ENCODE assay signal across 6 cellular contexts in the genomic region with DNA sequence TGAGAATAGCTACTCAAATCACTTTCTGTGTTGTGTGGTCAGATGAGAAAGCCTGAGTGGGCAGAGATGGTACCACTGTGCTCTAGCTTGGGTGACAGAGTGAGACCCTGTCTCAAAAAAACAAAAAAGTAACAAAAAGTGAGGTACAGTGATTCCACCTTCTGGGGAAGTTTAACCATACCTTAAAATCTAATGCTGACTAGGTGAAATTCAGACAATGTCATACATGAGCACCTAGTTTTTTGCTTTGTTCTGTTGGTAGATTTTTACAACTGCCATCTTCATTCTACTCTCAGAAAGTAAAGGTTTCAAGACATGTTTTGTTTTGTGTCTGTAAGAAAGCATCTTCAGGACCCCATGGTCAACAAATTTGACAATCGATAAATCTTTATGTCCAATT.
"Had no signal": no experiment of that assay in that cellular context is flagged by ENCODE, and none has a peak within 500 bp of the region (broad histone marks: within the 10 kb centered on the region; RNA-seq: fewer than 3 reads in every experiment).

No MANE protein-coding gene starts in this region.

- H3K27ac Mint-ChIP-seq: IgD-negative memory B cell had no signal

- H3K4me3 Mint-ChIP-seq: H9, IgD-negative memory B cell had no signal

- H3K9me3 Mint-ChIP-seq: H9 had no signal

- H3K27me3 Mint-ChIP-seq: IgD-negative memory B cell had no signal

- H3K27ac ChIP-seq: GM23248 had no signal

- H2AFZ ChIP-seq: GM23248 had no signal

- H3K9ac ChIP-seq: GM23248 had no signal

- H3K4me3 ChIP-seq: GM23248 had no signal

- DNase-seq: GM23248, GOT3, HCEC 1CT, KG1 had no signal
